Comparison of ENCODE assay signal across 8 cellular contexts in genomic region chr22:36029406-36029755, GRCh38. TPM values are rescaled to one million over a fixed set of nuclear protein-coding genes. Genes with fewer than 3 reads are reported as not detected.
A peak's percentile ranks its signal among the peaks of the same experiment; 100 is the strongest.
DNase-seq lines count a peak whose midpoint lies in the region; ATAC-seq, FAIRE-seq and TF ChIP-seq lines count a peak whose summit lies in the region.

No MANE protein-coding gene starts in this region.

- TF ChIP-seq POLR2A in right lobe of liver (IDR thresholded peaks at IDR 0.05), result no peak

- WGBS in right lobe of liver (ENCODE audit: insufficient coverage, low coverage, low lambda C conversion rate, missing lambda C conversion rate), result 28% methylated on average over 7 of the region's 7 CpGs

- peak overlapping the region; percentile 87 for H3K4me2 ChIP-seq in astrocyte (ENCODE audit: low read length)

- H3K36me3 Mint-ChIP-seq in activated T-cell treated with anti-CD3 and anti-CD28 coated beads, Interleukin-2, amount 50 U/mL, for 4 hours (ENCODE audit: insufficient read depth), result no peaks in the 10 kb centered on the region
- peaks cover 1% of the 10 kb centered on the region for H3K36me3 Mint-ChIP-seq in astrocyte (ENCODE audit: low read depth, unreplicated experiment)

- no peak for ATAC-seq in activated T-cell treated with anti-CD3 and anti-CD28 coated beads, Interleukin-2, amount 50 U/mL, for 4 hours
- ATAC-seq in right lobe of liver, result no peak

- H3K9me3 Mint-ChIP-seq in activated T-cell treated with anti-CD3 and anti-CD28 coated beads, Interleukin-2, amount 50 U/mL, for 4 hours, result no peaks in the 10 kb centered on the region
- H3K9me3 Mint-ChIP-seq in astrocyte (ENCODE audit: unreplicated experiment), result no peaks in the 10 kb centered on the region

- H3K9me3 ChIP-seq in astrocyte (ENCODE audit: insufficient read depth, low read depth, low read length) (no peaks in the 10 kb centered on the region), right lobe of liver (no peaks in the 10 kb centered on the region), tibial artery (no peaks in the 10 kb centered on the region)

- FAIRE-seq in astrocyte (lab: Jason Lieb, UNC), result no peak

- H3K27me3 ChIP-seq in astrocyte (ENCODE audit: insufficient read depth, low read length), result no peaks in the 10 kb centered on the region
- no peaks in the 10 kb centered on the region for H3K27me3 ChIP-seq in right lobe of liver
- no peaks in the 10 kb centered on the region for H3K27me3 ChIP-seq in tibial artery

- H2AFZ ChIP-seq in astrocyte (ENCODE audit: low read depth, low read length), result peak overlapping the region; percentile 85

- H3K79me2 ChIP-seq in astrocyte (ENCODE audit: insufficient read depth, low read length), result peaks cover 34% of the 10 kb centered on the region

- intact Hi-C loops in right lobe of liver (cut with DNase I) (no loop called here), tibial artery (cut with DNase I; ENCODE audit: low total_unique reads) (loop anchor here (2.0 kb wide), 1 partner anchor 35 kb away; no protein-coding TSS in a partner anchor)

- H3K4me3 ChIP-seq in astrocyte (ENCODE audit: insufficient read depth, low read depth, low read length), result peak overlapping the region; percentile 65
- H3K4me3 ChIP-seq in right lobe of liver, result peak overlapping the region; percentile 44 to 77 (median 74)
- peak overlapping the region; percentile 62 to 80 for H3K4me3 ChIP-seq in tibial artery

- H3K36me3 ChIP-seq in astrocyte (ENCODE audit: insufficient read depth, low read length) (peaks cover 8% of the 10 kb centered on the region), right lobe of liver (no peaks in the 10 kb centered on the region), tibial artery (peaks cover 0 to 3% (median 0%) of the 10 kb centered on the region in 3 donors)

- peak overlapping the region; percentile 79 for H3K9ac ChIP-seq in astrocyte (ENCODE audit: low read length)

- H3K27ac Mint-ChIP-seq in astrocyte (ENCODE audit: unreplicated experiment), result peak overlapping the region; percentile 63

- no peak for DNase-seq in activated T-cell treated with anti-CD3 and anti-CD28 coated beads, Interleukin-2, amount 50 U/mL, for 4 hours
- no peak for DNase-seq in activated T-cell treated with anti-CD3 and anti-CD28 coated beads for 4 hours
- no peak for DNase-seq in astrocyte (ENCODE audit: low read depth)
- DNase-seq in right lobe of liver, result no peak
- DNase-seq in tibial artery, result no peak
- DNase-seq in DMS53 treated with DMSO at 0.1 percent for 48 hours (lab: John Stamatoyannopoulos, UW; ENCODE audit: unreplicated experiment), result no peak
- DNase-seq in RPMI8226, result no peak
- no peak for DNase-seq in superior temporal gyrus (ENCODE audit: extremely low spot score)

- H3K4me1 Mint-ChIP-seq in activated T-cell treated with anti-CD3 and anti-CD28 coated beads, Interleukin-2, amount 50 U/mL, for 4 hours (ENCODE audit: low read depth), result peaks cover 16% of the 10 kb centered on the region
- peaks cover 8% of the 10 kb centered on the region for H3K4me1 Mint-ChIP-seq in astrocyte (ENCODE audit: low read depth, unreplicated experiment)

- peaks cover 27% of the 10 kb centered on the region for H4K20me1 ChIP-seq in astrocyte (ENCODE audit: insufficient read depth, low read length)

- peaks cover 11% of the 10 kb centered on the region for H3K4me1 ChIP-seq in astrocyte (ENCODE audit: insufficient read depth, low read length)
- peaks cover 0 to 34% (median 0%) of the 10 kb centered on the region in 4 donors for H3K4me1 ChIP-seq in right lobe of liver
- H3K4me1 ChIP-seq in tibial artery, result peaks cover 0 to 24% (median 15%) of the 10 kb centered on the region in 4 donors

- H3K27me3 Mint-ChIP-seq in activated T-cell treated with anti-CD3 and anti-CD28 coated beads, Interleukin-2, amount 50 U/mL, for 4 hours (ENCODE audit: low read depth), result peaks cover 23% of the 10 kb centered on the region
- peaks cover 2% of the 10 kb centered on the region for H3K27me3 Mint-ChIP-seq in astrocyte (ENCODE audit: low read depth, unreplicated experiment)

- H3K27ac ChIP-seq in astrocyte (ENCODE audit: low read depth, low read length), result peak overlapping the region; percentile 18
- peak overlapping the region; percentile 40 to 64 (median 55) for H3K27ac ChIP-seq in right lobe of liver
- peak overlapping the region; percentile 88 to 92 for H3K27ac ChIP-seq in tibial artery

- TF ChIP-seq CTCF in astrocyte (IDR thresholded peaks at IDR 0.05; ENCODE audit: insufficient read depth, low read depth, low read length), result no peak
- TF ChIP-seq CTCF in right lobe of liver (IDR thresholded peaks at IDR 0.05), result no peak
- no peak for TF ChIP-seq CTCF in tibial artery (IDR thresholded peaks at IDR 0.05)

- H3K4me3 Mint-ChIP-seq in activated T-cell treated with anti-CD3 and anti-CD28 coated beads, Interleukin-2, amount 50 U/mL, for 4 hours, result peak overlapping the region; percentile 89
- H3K4me3 Mint-ChIP-seq in astrocyte (ENCODE audit: unreplicated experiment), result peak overlapping the region; percentile 81

RNA-seq across cellular contexts. Expression of gene RBFOX2, which starts 0.8 kb away (rescaled TPM):
- 1 to 10 TPM; 5.6 to 6.9 (median 6.5) TPM for total RNA-seq in activated T-cell treated with anti-CD3 and anti-CD28 coated beads, Interleukin-2, amount 50 U/mL, for 4 hours
- total RNA-seq in astrocyte (169 and 177 TPM in 2 replicates), right lobe of liver (10 to 100 TPM; 23.9 to 36.5 (median 29.5) TPM)

Comparison
In these comparisons a context has a peak if more than half of its experiments do, and no peak if none do; other contexts are left out.
1. H3K27ac ChIP-seq: peak in every context shown above with its lines; median percentile 90 in tibial artery; 55 in right lobe of liver; 18 in astrocyte.